In the genomic region with DNA sequence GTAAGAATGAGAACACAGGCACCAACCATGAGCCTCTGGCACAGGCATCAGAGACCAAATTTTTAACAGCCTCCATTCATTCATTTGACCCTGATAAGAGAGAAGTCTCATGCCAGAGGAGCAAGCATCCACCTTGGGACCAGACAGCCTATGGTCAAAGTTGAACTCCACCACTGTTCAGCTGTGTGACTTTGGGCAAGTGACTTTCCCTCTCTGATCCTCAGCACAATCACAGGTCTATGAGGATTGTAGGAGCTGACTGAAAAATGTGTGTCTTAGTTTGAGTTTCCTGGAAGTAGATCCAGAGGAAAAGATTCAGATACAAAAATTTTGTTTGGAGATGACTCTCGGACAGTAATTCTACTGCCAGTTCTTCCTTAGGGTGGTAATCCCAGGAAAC, we compare ENCODE assay signal across 32 cellular contexts.
A peak's percentile ranks its signal among the peaks of the same experiment; 100 is the strongest.
DNase-seq lines count a peak whose midpoint lies in the region; ATAC-seq, FAIRE-seq and TF ChIP-seq lines count a peak whose summit lies in the region.
"Had no signal": no experiment of that assay in that cellular context is flagged by ENCODE, and none has a peak within 500 bp of the region (broad histone marks: within the 10 kb centered on the region; RNA-seq: fewer than 3 reads in every experiment).

No MANE protein-coding gene starts in this region.

- in situ Hi-C loops in HepG2 (cut with HindIII; ENCODE audit: extremely low pct_ligation_motif_present, low pct_unique_long_range_greater_than_20kb) = no loop called here
- in situ Hi-C loops in K562 (cut with MboI) = no loop called here

- H3K79me2 ChIP-seq in HepG2 (ENCODE audit: insufficient read depth, low read length) (no peaks in the 10 kb centered on the region), K562 (ENCODE audit: control insufficient read depth, insufficient read depth, low read length) (no peaks in the 10 kb centered on the region)

- H3K4me3 ChIP-seq in HepG2 (replicated peaks in 1 of 3; ENCODE audit: insufficient read depth in 1 of 3, low read depth in 2 of 3, low read length in 3 of 3) (no peak overlapping the region), right lobe of liver (no peak overlapping the region), K562 (no peak overlapping the region), testis (no peak overlapping the region), ascending aorta (no peak overlapping the region)
- H3K4me3 ChIP-seq: A549; BLaER1; BLaER1 treated with 17β-estradiol and CSF1 and Interleukin-3, amounts not matched to agents 10 nM and 100 nM had no signal

- ATAC-seq in HepG2 (no peak), right lobe of liver (no peak), K562 (no peak), GM18909 (IDR thresholded peaks at IDR 0.05; ENCODE audit: poor library complexity, unreplicated experiment) (no peak)
- ATAC-seq: A549; CD8-positive, alpha-beta T cell had no signal

- TF ChIP-seq EP300 in HepG2 (IDR thresholded peaks at IDR 0.05; ENCODE audit: low read depth in 2 of 2, low read length in 2 of 2) (no peak), HepG2 (CRISPR knock-in tag; IDR thresholded peaks at IDR 0.05; ENCODE audit: borderline replicate concordance) (no peak), K562 (IDR thresholded peaks at IDR 0.05; ENCODE audit: low read length) (no peak)

- BruUV-seq in HepG2 (replicated peaks; lab: Mats Ljungman, UMichigan) (no TSS peak), K562 (replicated peaks; lab: Mats Ljungman, UMichigan) (no TSS peak)

- H3K4me1 ChIP-seq in HepG2 (ENCODE audit: insufficient read depth, low read length) (no peaks in the 10 kb centered on the region), right lobe of liver (no peaks in the 10 kb centered on the region), K562 (replicated peaks in 1 of 2; ENCODE audit: control insufficient read depth in 2 of 2, insufficient read depth in 2 of 2, low read length in 2 of 2) (peaks cover 2 to 4% of the 10 kb centered on the region in 2 experiments; a peak in 3 of 5 replicates), testis (peaks cover 32% of the 10 kb centered on the region), ascending aorta (no peaks in the 10 kb centered on the region)
- H3K4me1 ChIP-seq: A549; BE2C; BLaER1; BLaER1 treated with 17β-estradiol and CSF1 and Interleukin-3, amounts not matched to agents 10 nM and 100 nM; Caco-2 had no signal

- H2AFZ ChIP-seq in HepG2 (ENCODE audit: low read length) (no peak overlapping the region), K562 (ENCODE audit: low read depth, low read length) (no peak overlapping the region)

- TF ChIP-seq POLR2A in HepG2 (IDR thresholded peaks at IDR 0.05; ENCODE audit: insufficient read depth in 1 of 2, low read depth in 2 of 2, low read length in 2 of 2) = no peak
- no peak for TF ChIP-seq POLR2A in right lobe of liver (IDR thresholded peaks at IDR 0.05)
- no peak for TF ChIP-seq POLR2A in K562 (conservative IDR thresholded peaks at IDR 0.05)
- no peak for TF ChIP-seq POLR2A in testis (IDR thresholded peaks at IDR 0.05)

- no peaks in the 10 kb centered on the region; a peak in 1 of 5 replicates for H3K27me3 ChIP-seq in HepG2 (ENCODE audit: control insufficient read depth in 1 of 2, insufficient read depth in 2 of 2, low read length in 2 of 2)
- H3K27me3 ChIP-seq in right lobe of liver = no peaks in the 10 kb centered on the region
- no peaks in the 10 kb centered on the region for H3K27me3 ChIP-seq in K562 (ENCODE audit: control insufficient read depth in 2 of 2, insufficient read depth in 2 of 2, low read length in 2 of 2)
- no peaks in the 10 kb centered on the region for H3K27me3 ChIP-seq in testis
- H3K27me3 ChIP-seq in ascending aorta = no peaks in the 10 kb centered on the region
- H3K27me3 ChIP-seq: BE2C; BLaER1; BLaER1 treated with 17β-estradiol and CSF1 and Interleukin-3, amounts not matched to agents 10 nM and 100 nM had no signal

- H3K27ac ChIP-seq in HepG2 (ENCODE audit: extremely low read length, insufficient read depth, low read length) (no peak overlapping the region), right lobe of liver (no peak overlapping the region), K562 (ENCODE audit: extremely low read depth, low read depth, low read length) (no peak overlapping the region), testis (peak overlapping the region; percentile 76 to 78), ascending aorta (no peak overlapping the region)
- H3K27ac ChIP-seq: 22Rv1; A549; BLaER1; BLaER1 treated with 17β-estradiol and CSF1 and Interleukin-3, amounts not matched to agents 10 nM and 100 nM; C4-2B had no signal

- intact Hi-C loops in HepG2 (cut with micrococcal nuclease; ENCODE audit: unreplicated experiment) (no loop called here), right lobe of liver (cut with DNase I) (no loop called here), K562 (cut with micrococcal nuclease) (no loop called here), testis (cut with DNase I; ENCODE audit: low total_unique reads) (no loop called here), ascending aorta (cut with DNase I) (no loop called here)

- DNase-seq in HepG2 (ENCODE audit: low spot score) = no peak
- DNase-seq in right lobe of liver = no peak
- no peak for DNase-seq in K562 (ENCODE audit: extremely low read depth in 1 of 4, low spot score in 3 of 4)
- DNase-seq in testis = no peak
- DNase-seq in ascending aorta (ENCODE audit: low spot score in 2 of 2) = no peak
- DNase-seq: 8988T; ACHN; AML-193; BE2C; Caco-2; Calu3; CD4-positive, alpha-beta memory T cell; CD4-positive, alpha-beta T cell; CD4-positive, CD25-positive, alpha-beta regulatory T cell; CD8-positive, alpha-beta memory T cell; CD8-positive, alpha-beta T cell; COR-L47; DMS 273 treated with DMSO at 0.1 percent for 48 hours; DMS153; DMS53; DMS79; DMS79 treated with DMSO at 0.1 percent for 48 hours; DND-41; EL had no signal

- H3K9ac ChIP-seq in HepG2 (ENCODE audit: insufficient read depth, low read depth, low read length) (no peak overlapping the region), K562 (ENCODE audit: insufficient read depth in 1 of 2, low read depth in 2 of 2, low read length in 2 of 2) (no peak overlapping the region)
- H3K9ac ChIP-seq: BLaER1; BLaER1 treated with 17β-estradiol and CSF1 and Interleukin-3, amounts not matched to agents 10 nM and 100 nM had no signal

- H3K9me1 ChIP-seq in K562 (ENCODE audit: control insufficient read depth, insufficient read depth, low read length) = no peaks in the 10 kb centered on the region

- POLR2A ChIA-PET in HepG2 (lab: Yijun Ruan, JAX) = no interaction called here
- POLR2A ChIA-PET in K562 (lab: Yijun Ruan, JAX) = no interaction called here

- H3K9me3 ChIP-seq in HepG2 (ENCODE audit: low read length) (peaks cover 18% of the 10 kb centered on the region), right lobe of liver (no peaks in the 10 kb centered on the region), K562 (replicated peaks; ENCODE audit: control insufficient read depth, insufficient read depth, low read depth, low read length) (no peaks in the 10 kb centered on the region), testis (no peaks in the 10 kb centered on the region), ascending aorta (no peaks in the 10 kb centered on the region)
- H3K9me3 ChIP-seq: BE2C had no signal

- 17% methylated on average over 1 of the region's 1 CpG for WGBS in HepG2 (ENCODE audit: low lambda C conversion rate)
- 100% methylated on average over 1 of the region's 1 CpG for WGBS in right lobe of liver (ENCODE audit: insufficient coverage, low coverage, low lambda C conversion rate, missing lambda C conversion rate)
- 100% methylated on average over 1 of the region's 1 CpG for WGBS in K562 (ENCODE audit: insufficient coverage, low coverage, missing lambda C conversion rate)
- 67 to 83% methylated on average over 1 of the region's 1 CpG for WGBS in testis, 2 donors

- FAIRE-seq in HepG2 (lab: Jason Lieb, UNC) (no peak), K562 (lab: Jason Lieb, UNC) (no peak)
- FAIRE-seq: A204.1, A549, D721Med had no signal

- TF ChIP-seq CTCF in HepG2 (CRISPR knock-in tag; IDR thresholded peaks at IDR 0.05) (no peak), right lobe of liver (IDR thresholded peaks at IDR 0.05) (no peak), K562 (IDR thresholded peaks at IDR 0.05 in 2 of 3, conservative IDR thresholded peaks at IDR 0.05 in 1 of 3; ENCODE audit: insufficient read depth in 2 of 3, low read depth in 1 of 3, low read length in 3 of 3) (no peak), testis (IDR thresholded peaks at IDR 0.05) (no peak), ascending aorta (IDR thresholded peaks at IDR 0.05) (no peak)

- H4K20me1 ChIP-seq in HepG2 (ENCODE audit: insufficient read depth, low read length) (no peaks in the 10 kb centered on the region), K562 (replicated peaks; ENCODE audit: control insufficient read depth, insufficient read depth, low read length) (no peaks in the 10 kb centered on the region)
- H4K20me1 ChIP-seq: BLaER1; BLaER1 treated with 17β-estradiol and CSF1 and Interleukin-3, amounts not matched to agents 10 nM and 100 nM had no signal

- TF ChIP-seq RAD21 in HepG2 (CRISPR knock-in tag; IDR thresholded peaks at IDR 0.05) (no peak), K562 (CRISPR knock-in tag; conservative IDR thresholded peaks at IDR 0.05 in 1 of 2, IDR thresholded peaks at IDR 0.05 in 1 of 2) (no peak)

- H3K36me3 ChIP-seq in HepG2 (replicated peaks in 1 of 2; ENCODE audit: control insufficient read depth in 1 of 2, insufficient read depth in 2 of 2, low read length in 2 of 2) (no peaks in the 10 kb centered on the region), right lobe of liver (no peaks in the 10 kb centered on the region), K562 (ENCODE audit: control insufficient read depth, insufficient read depth, low read length) (no peaks in the 10 kb centered on the region), testis (ENCODE audit: low read depth, missing control alignments) (no peaks in the 10 kb centered on the region), ascending aorta (no peaks in the 10 kb centered on the region)
- H3K36me3 ChIP-seq: BE2C; BLaER1; BLaER1 treated with 17β-estradiol and CSF1 and Interleukin-3, amounts not matched to agents 10 nM and 100 nM had no signal

- H3K4me2 ChIP-seq in HepG2 (ENCODE audit: low read depth, low read length) (no peak overlapping the region), K562 (ENCODE audit: insufficient read depth, low read length) (no peak overlapping the region)
- H3K4me2 ChIP-seq: A549; BLaER1; BLaER1 treated with 17β-estradiol and CSF1 and Interleukin-3, amounts not matched to agents 10 nM and 100 nM had no signal

- CTCF ChIA-PET in HepG2 (lab: Yijun Ruan, JAX; ENCODE audit: low intra/inter-chr PET ratio, low total read pairs) = no interaction called here
- CTCF ChIA-PET in K562 (lab: Yijun Ruan, JAX; ENCODE audit: low intra/inter-chr PET ratio) = no interaction called here

TF ChIP-seq in HepG2, 621 proteins besides CTCF, POLR2A, EP300 and RAD21 (continues in another document):
- TF ChIP-seq ZNF768 (CRISPR knock-in tag; IDR thresholded peaks at IDR 0.05) (peak; percentile 59; the same call in 1 of the 2 replicates), EHMT2 (IDR thresholded peaks at IDR 0.05; ENCODE audit: borderline replicate concordance, low read depth, low read length) (no peak)

TF ChIP-seq in K562, 482 proteins besides CTCF, POLR2A, EP300 and RAD21 (continues in another document):
- TF ChIP-seq BCOR (IDR thresholded peaks at IDR 0.05) = peak; percentile 88

Comparison
In these comparisons a context has a peak if more than half of its experiments do, and no peak if none do; other contexts are left out.
1. H3K27ac ChIP-seq: peak in testis (2 of 2); none in HepG2 (single experiment), right lobe of liver (0 of 3), K562 (single experiment) and ascending aorta (0 of 2).